8 cellular contexts compared by ENCODE assay signal in genomic region chr6:153947817-153948447, GRCh38.
DNase-seq lines count a peak whose midpoint lies in the region; ATAC-seq, FAIRE-seq and TF ChIP-seq lines count a peak whose summit lies in the region.

No MANE protein-coding gene starts in this region.

- no peak for TF ChIP-seq POLR2A in A549 (IDR thresholded peaks at IDR 0.05; ENCODE audit: low read length)
- TF ChIP-seq POLR2A in gastroesophageal sphincter (IDR thresholded peaks at IDR 0.05), result no peak

- H3K27me3 ChIP-seq in SJCRH30 (0 out of 2 replicates have a peak, but pooled peaks cover 3% of the 10 kb centered on the region), gastroesophageal sphincter (no peaks in the 10 kb centered on the region)

- no peaks in the 10 kb centered on the region for H3K36me3 ChIP-seq in SJCRH30
- H3K36me3 ChIP-seq in gastroesophageal sphincter, result no peaks in the 10 kb centered on the region

- H3K4me3 ChIP-seq in A549 (no peak overlapping the region), SJCRH30 (no peak overlapping the region), gastroesophageal sphincter (no peak overlapping the region)

- POLR2A ChIA-PET in A549 (lab: Yijun Ruan, JAX), result no interaction called here

- TF ChIP-seq EP300 in A549 (IDR thresholded peaks at IDR 0.05) (no peak), gastroesophageal sphincter (IDR thresholded peaks at IDR 0.05) (no peak)

- CTCF ChIA-PET in A549 (lab: Yijun Ruan, JAX), result interaction anchor here (0.7 to 1.2 kb wide), 7 partner anchors 11 to 993 kb away, joined by 3 to 5 read pairs (median 3); no protein-coding TSS in a partner anchor

- peak; percentile 35 to 51; a peak in 3 of 5 replicates for TF ChIP-seq RAD21 in A549 (conservative IDR thresholded peaks at IDR 0.05 in 1 of 2, IDR thresholded peaks at IDR 0.05 in 1 of 2)

- peak; percentile 36; the same call in 2 of the 3 replicates for TF ChIP-seq CTCF in A549 (IDR thresholded peaks at IDR 0.05)
- TF ChIP-seq CTCF in gastroesophageal sphincter (IDR thresholded peaks at IDR 0.05), result peak in 3 of 4 experiments; percentile 28 to 76 (median 41)

- peak in 1 of 2 experiments; percentile 33; a peak in 2 of 6 replicates for ATAC-seq in A549
- ATAC-seq in HG02678 (IDR thresholded peaks at IDR 0.05; ENCODE audit: unreplicated experiment), result peak; percentile 62
- ATAC-seq in gastroesophageal sphincter, result no peak
- no peak for ATAC-seq in stimulated activated naive CD8-positive, alpha-beta T cell treated with anti-CD3 and anti-CD28 coated beads, Interleukin-15, Interleukin-2, amounts not matched to agents 100 U/mL and 50 U/mL, for 24 hours
- ATAC-seq in HG02970 (IDR thresholded peaks at IDR 0.05; ENCODE audit: low FRiP score, unreplicated experiment), result no peak
- no peak for ATAC-seq in GM18517 (IDR thresholded peaks at IDR 0.05; ENCODE audit: unreplicated experiment)

- no peaks in the 10 kb centered on the region for H3K9me3 ChIP-seq in A549
- no peaks in the 10 kb centered on the region for H3K9me3 ChIP-seq in SJCRH30 (replicated peaks)
- no peaks in the 10 kb centered on the region for H3K9me3 ChIP-seq in gastroesophageal sphincter

- FAIRE-seq in A549 (lab: Jason Lieb, UNC), result no peak

- no peak overlapping the region for H3K27ac ChIP-seq in A549
- no peak overlapping the region for H3K27ac ChIP-seq in SJCRH30
- no peak overlapping the region for H3K27ac ChIP-seq in gastroesophageal sphincter

- H3K4me2 ChIP-seq in A549, result no peak overlapping the region

- 8% methylated on average over 5 of the region's 5 CpGs for WGBS in A549 (ENCODE audit: missing lambda C conversion rate)
- 13 to 17% methylated on average over 3 to 5 of the region's 5 CpGs for WGBS in gastroesophageal sphincter (ENCODE audit: low coverage in 1 of 2), 2 donors

- peak in 1 of 2 experiments; percentile 12 for DNase-seq in A549 (ENCODE audit: low read depth in 1 of 2, low spot score in 1 of 2)
- DNase-seq in ELR (ENCODE audit: low read depth), result peak; percentile 37
- DNase-seq in SJCRH30, result peak; percentile 17 to 67
- peak; percentile 5 for DNase-seq in stimulated activated naive CD8-positive, alpha-beta T cell treated with anti-CD3 and anti-CD28 coated beads, Interleukin-15, Interleukin-2, amounts not matched to agents 100 U/mL and 50 U/mL, for 24 hours

- H3K4me1 ChIP-seq in A549 (no peaks in the 10 kb centered on the region), SJCRH30 (no peaks in the 10 kb centered on the region), gastroesophageal sphincter (no peaks in the 10 kb centered on the region)

TF ChIP-seq in A549, 52 proteins besides CTCF, POLR2A, EP300 and RAD21:
- TF ChIP-seq FOSL2 (IDR thresholded peaks at IDR 0.05) (no peak), FOSL2 (CRISPR knock-in tag; IDR thresholded peaks at IDR 0.05) (no peak), JUNB (IDR thresholded peaks at IDR 0.05) (no peak), HOXA7 (CRISPR knock-in tag; IDR thresholded peaks at IDR 0.05) (no peak), CEBPB (IDR thresholded peaks at IDR 0.05) (no peak), NR3C1 (IDR thresholded peaks at IDR 0.05) (no peak), KDM5A (IDR thresholded peaks at IDR 0.05) (no peak), CBX8 (IDR thresholded peaks at IDR 0.05) (no peak)
